In genomic region chr17:80751460-80752368, GRCh38 we compare ENCODE assay signal across 8 cellular contexts.
DNase-seq lines count a peak whose midpoint lies in the region; ATAC-seq and TF ChIP-seq lines count a peak whose summit lies in the region.
"Had no signal": no experiment of that assay in that cellular context is flagged by ENCODE, and none has a peak within 500 bp of the region (broad histone marks: within the 10 kb centered on the region; RNA-seq: fewer than 3 reads in every experiment).

No MANE protein-coding gene starts in this region.

- H3K4me1 ChIP-seq in HEK293 (ENCODE audit: control insufficient read depth, insufficient read depth, low read length) (no peaks in the 10 kb centered on the region), skeletal muscle tissue (ENCODE audit: control insufficient read depth in 3 of 3, insufficient read depth in 3 of 3, low read length in 3 of 3) (peaks cover 21 to 35% (median 23%) of the 10 kb centered on the region in 3 donors)

- H3K27me3 Mint-ChIP-seq in activated T-helper 1 cell treated with anti-CD3 and anti-CD28 coated beads, Interleukin-12 subunit alpha, Interleukin-12 subunit beta, Interleukin-2, Interleukin-4 antibody, amounts not matched to agents 30 ng/mL and 10 ng/mL and 1 ng/mL, durations not matched to agents 14 hours and 24 hours and 36 hours (ENCODE audit: insufficient read depth), result no peaks in the 10 kb centered on the region
- H3K27me3 Mint-ChIP-seq in activated CD4-positive, alpha-beta memory T cell treated with anti-CD3 and anti-CD28 coated beads for 36 hours, result no peaks in the 10 kb centered on the region

- DNase-seq in activated T-helper 1 cell treated with anti-CD3 and anti-CD28 coated beads, Interleukin-12 subunit alpha, Interleukin-12 subunit beta, Interleukin-2, Interleukin-4 antibody, amounts not matched to agents 30 ng/mL and 10 ng/mL and 1 ng/mL, durations not matched to agents 14 hours and 24 hours and 36 hours (ENCODE audit: low spot score), result no peak
- peak; percentile 65 for DNase-seq in iris pigment epithelial cell (ENCODE audit: low read depth)
- no peak for DNase-seq in central memory CD4-positive, alpha-beta T cell
- DNase-seq in activated CD4-positive, alpha-beta memory T cell treated with anti-CD3 and anti-CD28 coated beads for 36 hours, result no peak
- DNase-seq: NCI-H446 treated with DMSO at 0.1 percent for 48 hours had no signal

- no peaks in the 10 kb centered on the region for H3K9me3 ChIP-seq in HEK293 (ENCODE audit: control insufficient read depth, insufficient read depth, low read depth, low read length)
- H3K9me3 ChIP-seq in skeletal muscle tissue (ENCODE audit: control insufficient read depth in 3 of 3, low read length in 3 of 3), result no peaks in the 10 kb centered on the region

- TF ChIP-seq POLR2A in GM18505 (IDR thresholded peaks at IDR 0.05; ENCODE audit: borderline replicate concordance, extremely low read depth, insufficient read depth, insufficient read length), result no peak

- H3K4me3 ChIP-seq in HEK293 (ENCODE audit: low read depth, low read length) (no peak overlapping the region), skeletal muscle tissue (ENCODE audit: low read length in 3 of 3) (peak overlapping the region; percentile 55 to 66 (median 63))

- POLR2A ChIA-PET in HEK293 (lab: Yijun Ruan, JAX), result no interaction called here
- POLR2A ChIA-PET in activated CD4-positive, alpha-beta memory T cell treated with anti-CD3 and anti-CD28 coated beads for 36 hours (lab: Charles Lee), result no interaction called here

- TF ChIP-seq CTCF in HEK293 (tag by site-specific recombination; IDR thresholded peaks at IDR 0.05), result no peak

- CTCF ChIA-PET in HEK293 (lab: Yijun Ruan, JAX), result interaction anchor here (0.5 to 0.7 kb wide), 2 partner anchors 176 to 449 kb away, joined by 4 read pairs; no protein-coding TSS in a partner anchor
- CTCF ChIA-PET in activated CD4-positive, alpha-beta memory T cell treated with anti-CD3 and anti-CD28 coated beads for 36 hours (lab: Charles Lee), result interaction anchor here (1.1 kb wide), 1 partner anchor 13 kb away, joined by 3 read pairs; no protein-coding TSS in a partner anchor

- peak overlapping the region; percentile 70 for H3K27ac Mint-ChIP-seq in activated T-helper 1 cell treated with anti-CD3 and anti-CD28 coated beads, Interleukin-12 subunit alpha, Interleukin-12 subunit beta, Interleukin-2, Interleukin-4 antibody, amounts not matched to agents 30 ng/mL and 10 ng/mL and 1 ng/mL, durations not matched to agents 14 hours and 24 hours and 36 hours
- H3K27ac Mint-ChIP-seq in activated CD4-positive, alpha-beta memory T cell treated with anti-CD3 and anti-CD28 coated beads for 36 hours, result no peak overlapping the region

- H3K4me1 Mint-ChIP-seq in activated T-helper 1 cell treated with anti-CD3 and anti-CD28 coated beads, Interleukin-12 subunit alpha, Interleukin-12 subunit beta, Interleukin-2, Interleukin-4 antibody, amounts not matched to agents 30 ng/mL and 10 ng/mL and 1 ng/mL, durations not matched to agents 14 hours and 24 hours and 36 hours (ENCODE audit: low read depth), result peaks cover 65% of the 10 kb centered on the region
- H3K4me1 Mint-ChIP-seq in activated CD4-positive, alpha-beta memory T cell treated with anti-CD3 and anti-CD28 coated beads for 36 hours (ENCODE audit: low read depth), result peaks cover 9% of the 10 kb centered on the region

- H3K27me3 ChIP-seq in skeletal muscle tissue (ENCODE audit: control insufficient read depth in 3 of 3, insufficient read depth in 3 of 3, low read length in 3 of 3), result no peaks in the 10 kb centered on the region

- peaks cover 42% of the 10 kb centered on the region for H3K36me3 Mint-ChIP-seq in activated T-helper 1 cell treated with anti-CD3 and anti-CD28 coated beads, Interleukin-12 subunit alpha, Interleukin-12 subunit beta, Interleukin-2, Interleukin-4 antibody, amounts not matched to agents 30 ng/mL and 10 ng/mL and 1 ng/mL, durations not matched to agents 14 hours and 24 hours and 36 hours (ENCODE audit: low read depth)
- peaks cover 25% of the 10 kb centered on the region for H3K36me3 Mint-ChIP-seq in activated CD4-positive, alpha-beta memory T cell treated with anti-CD3 and anti-CD28 coated beads for 36 hours

- intact Hi-C loops in activated T-helper 1 cell treated with anti-CD3 and anti-CD28 coated beads, Interleukin-12 subunit alpha, Interleukin-12 subunit beta, Interleukin-2, Interleukin-4 antibody, amounts not matched to agents 30 ng/mL and 10 ng/mL and 1 ng/mL, durations not matched to agents 14 hours and 24 hours and 36 hours (cut with micrococcal nuclease), result no loop called here
- intact Hi-C loops in activated CD4-positive, alpha-beta memory T cell treated with anti-CD3 and anti-CD28 coated beads for 36 hours (cut with micrococcal nuclease), result no loop called here

- no peak for ATAC-seq in GM18505 (IDR thresholded peaks at IDR 0.05; ENCODE audit: unreplicated experiment)

- H3K27ac ChIP-seq in HEK293 (ENCODE audit: extremely low read depth, low read depth, low read length) (no peak overlapping the region), skeletal muscle tissue (ENCODE audit: low read depth, low read length) (peak overlapping the region; percentile 96)

- H3K36me3 ChIP-seq in HEK293 (ENCODE audit: control insufficient read depth in 2 of 2, insufficient read depth in 1 of 2, low read length in 2 of 2) (peaks cover 0 to 25% of the 10 kb centered on the region in 2 experiments; a peak in 2 of 3 replicates), skeletal muscle tissue (ENCODE audit: control insufficient read depth in 3 of 3, insufficient read depth in 3 of 3, low read length in 3 of 3) (peaks cover 3 to 5% (median 4%) of the 10 kb centered on the region in 3 donors)

- H3K4me3 Mint-ChIP-seq in activated T-helper 1 cell treated with anti-CD3 and anti-CD28 coated beads, Interleukin-12 subunit alpha, Interleukin-12 subunit beta, Interleukin-2, Interleukin-4 antibody, amounts not matched to agents 30 ng/mL and 10 ng/mL and 1 ng/mL, durations not matched to agents 14 hours and 24 hours and 36 hours, result peak overlapping the region; percentile 63
- H3K4me3 Mint-ChIP-seq in activated CD4-positive, alpha-beta memory T cell treated with anti-CD3 and anti-CD28 coated beads for 36 hours, result no peak overlapping the region

- peak overlapping the region; percentile 80 to 94 (median 92) for H3K9ac ChIP-seq in skeletal muscle tissue (ENCODE audit: low read depth in 1 of 3, low read length in 3 of 3)

- H3K9me3 Mint-ChIP-seq in activated T-helper 1 cell treated with anti-CD3 and anti-CD28 coated beads, Interleukin-12 subunit alpha, Interleukin-12 subunit beta, Interleukin-2, Interleukin-4 antibody, amounts not matched to agents 30 ng/mL and 10 ng/mL and 1 ng/mL, durations not matched to agents 14 hours and 24 hours and 36 hours, result no peaks in the 10 kb centered on the region
- no peaks in the 10 kb centered on the region for H3K9me3 Mint-ChIP-seq in activated CD4-positive, alpha-beta memory T cell treated with anti-CD3 and anti-CD28 coated beads for 36 hours

TF ChIP-seq in HEK293, 187 proteins besides CTCF, POLR2A, EP300 and RAD21:
- TF ChIP-seq ZNF707 (tag by site-specific recombination; IDR thresholded peaks at IDR 0.05), result no peak
- 0 out of 2 replicates have a peak, but pooled peaks have one; percentile 20 for TF ChIP-seq ZIC2 (tag by site-specific recombination; IDR thresholded peaks at IDR 0.05)
